In genomic region chr11:78061088-78061920, GRCh38 we compare ENCODE assay signal across 14 cellular contexts. TPM values are rescaled to one million over a fixed set of nuclear protein-coding genes. Genes with fewer than 3 reads are reported as not detected.
DNase-seq lines count a peak whose midpoint lies in the region; ATAC-seq and TF ChIP-seq lines count a peak whose summit lies in the region.
"Had no signal": no experiment of that assay in that cellular context is flagged by ENCODE, and none has a peak within 500 bp of the region (broad histone marks: within the 10 kb centered on the region; RNA-seq: fewer than 3 reads in every experiment).

No MANE protein-coding gene starts in this region.

- no peaks in the 10 kb centered on the region for H4K20me1 ChIP-seq in mammary epithelial cell (ENCODE audit: insufficient read depth, low read length)

- H3K36me3 ChIP-seq in mammary epithelial cell (ENCODE audit: insufficient read depth, low read length) = no peaks in the 10 kb centered on the region
- H3K36me3 ChIP-seq in upper lobe of right lung = no peaks in the 10 kb centered on the region

- BruUV-seq in mammary epithelial cell (replicated peaks; lab: Mats Ljungman, UMichigan) = no TSS peak

- H3K27ac ChIP-seq in mammary epithelial cell (ENCODE audit: insufficient read depth, low read depth, low read length) (no peak overlapping the region), upper lobe of right lung (no peak overlapping the region)

- DNase-seq in SHP77 (lab: John Stamatoyannopoulos, UW) = peak; percentile 18 to 62
- no peak for DNase-seq in SHP77 treated with DMSO at 0.1 percent for 48 hours (lab: John Stamatoyannopoulos, UW)
- DNase-seq in mammary epithelial cell = no peak
- no peak for DNase-seq in mesothelial cell of epicardium (ENCODE audit: low spot score in 2 of 2, unreplicated experiment in 2 of 2)
- no peak for DNase-seq in upper lobe of right lung
- DNase-seq in RKO (ENCODE audit: low spot score) = no peak
- no peak for DNase-seq in T-helper 1 cell
- DNase-seq in kidney glomerular epithelial cell (lab: John Stamatoyannopoulos, UW) = no peak
- DNase-seq: activated T-cell treated with anti-CD3 and anti-CD28 coated beads, Interleukin-2, amount 50 U/mL, for 48 hours; effector CD4-positive, alpha-beta T cell; foreskin fibroblast; NCI-H187; NK-92 treated with Interleukin-12 subunit alpha and Interleukin-12 subunit beta, amount 100 ng/mL, for 24 hours had no signal

- peak; percentile 55 for ATAC-seq in upper lobe of right lung

- H3K4me1 ChIP-seq in mammary epithelial cell (ENCODE audit: insufficient read depth, low read length) (no peaks in the 10 kb centered on the region), upper lobe of right lung (peaks cover 13% of the 10 kb centered on the region)

- H3K27me3 Mint-ChIP-seq in mesothelial cell of epicardium (ENCODE audit: low read depth) = no peaks in the 10 kb centered on the region

- no peak overlapping the region for H3K4me3 ChIP-seq in mammary epithelial cell (replicated peaks in 1 of 3; ENCODE audit: insufficient read depth in 1 of 3, low read depth in 2 of 3, low read length in 3 of 3)
- H3K4me3 ChIP-seq in upper lobe of right lung = no peak overlapping the region

- H3K9me3 ChIP-seq in mammary epithelial cell (replicated peaks; ENCODE audit: insufficient read depth, low read length) = no peaks in the 10 kb centered on the region
- no peaks in the 10 kb centered on the region for H3K9me3 ChIP-seq in upper lobe of right lung

- H3K27ac Mint-ChIP-seq in mesothelial cell of epicardium = peak overlapping the region; percentile 85

- WGBS in mammary epithelial cell (ENCODE audit: low coverage, missing lambda C conversion rate) = 50% methylated on average over 4 of the region's 4 CpGs

- H3K36me3 Mint-ChIP-seq in mesothelial cell of epicardium = no peaks in the 10 kb centered on the region

- H3K79me2 ChIP-seq in mammary epithelial cell (ENCODE audit: insufficient read depth, low read length) = no peaks in the 10 kb centered on the region

- no peaks in the 10 kb centered on the region for H3K9me3 Mint-ChIP-seq in mesothelial cell of epicardium

- H2AFZ ChIP-seq in mammary epithelial cell (ENCODE audit: low read depth, low read length) = peak overlapping the region; percentile 64

- H3K4me1 Mint-ChIP-seq in mesothelial cell of epicardium = peaks cover 6% of the 10 kb centered on the region

- H3K27me3 ChIP-seq in mammary epithelial cell (ENCODE audit: insufficient read depth, low read length) = no peaks in the 10 kb centered on the region
- no peaks in the 10 kb centered on the region for H3K27me3 ChIP-seq in upper lobe of right lung

- H3K4me3 Mint-ChIP-seq in mesothelial cell of epicardium = no peak overlapping the region

- intact Hi-C loops in mammary epithelial cell (cut with micrococcal nuclease) (no loop called here), upper lobe of right lung (cut with DNase I) (no loop called here)

- H3K9ac ChIP-seq in mammary epithelial cell (ENCODE audit: insufficient read depth, low read length) = no peak overlapping the region

- CTCF ChIA-PET in mammary epithelial cell (lab: Charles Lee; ENCODE audit: low non-redundant PET) = no interaction called here

- H3K4me2 ChIP-seq in mammary epithelial cell (ENCODE audit: insufficient read depth, low read depth, low read length) = no peak overlapping the region

- in situ Hi-C loops in mammary epithelial cell (cut with MboI; ENCODE audit: low sequenced_read_pairs in 2 of 2) = no loop called here

- TF ChIP-seq CTCF in mammary epithelial cell (conservative IDR thresholded peaks at IDR 0.05 in 1 of 2, IDR thresholded peaks at IDR 0.05 in 1 of 2; ENCODE audit: extremely low read depth in 1 of 2, insufficient read depth in 1 of 2, low read depth in 1 of 2, low read length in 2 of 2) = no peak
- no peak for TF ChIP-seq CTCF in mesothelial cell of epicardium (IDR thresholded peaks at IDR 0.05; ENCODE audit: unreplicated experiment)
- no peak for TF ChIP-seq CTCF in upper lobe of right lung (IDR thresholded peaks at IDR 0.05)

- dilution Hi-C loops in mammary epithelial cell (cut with HindIII; ENCODE audit: low sequenced_read_pairs) = loop anchor here (10.0 kb wide), 1 partner anchor 277 kb away; no protein-coding TSS in a partner anchor

RNA-seq across cellular contexts. Expression of gene THRSP, which starts 2.4 kb away (rescaled TPM):
- total RNA-seq in mammary epithelial cell = not detected
- not detected for polyA plus RNA-seq in mammary epithelial cell
- polyA minus RNA-seq in mammary epithelial cell = not detected
- 0.31 to 0.38 TPM (median 0.32 TPM) in 3 replicates for total RNA-seq in mesothelial cell of epicardium
- total RNA-seq in upper lobe of right lung = not detected
- total RNA-seq: A673 had no signal

RNA-seq across cellular contexts. Expression of gene NDUFC2, which starts 18.4 kb away (rescaled TPM):
- total RNA-seq in mammary epithelial cell (100 to 1,000 TPM; 108 to 209 TPM), mesothelial cell of epicardium (169 to 171 TPM (median 169 TPM) in 3 replicates), upper lobe of right lung (140 TPM)
- 165 TPM for polyA plus RNA-seq in mammary epithelial cell
- 11.5 TPM for polyA minus RNA-seq in mammary epithelial cell

RNA-seq across cellular contexts. Expression of gene KCTD14, which starts 38.2 kb away (rescaled TPM):
- total RNA-seq in mammary epithelial cell (10 to 100 TPM in 1 of 2 donors, 1 to 10 TPM in 1; 7.2 to 11.1 TPM), mesothelial cell of epicardium (5.4 to 6.4 TPM (median 5.4 TPM) in 3 replicates), upper lobe of right lung (13.6 TPM)
- 23.2 TPM for polyA plus RNA-seq in mammary epithelial cell
- 18.1 TPM for polyA minus RNA-seq in mammary epithelial cell

Comparison
In these comparisons a context has a peak if more than half of its experiments do, and no peak if none do; other contexts are left out.
1. DNase-seq: peak in SHP77 (2 of 2); none in SHP77 treated with DMSO at 0.1 percent for 48 hours (single experiment), mammary epithelial cell (single experiment), mesothelial cell of epicardium (0 of 2), upper lobe of right lung (single experiment), RKO (single experiment), T-helper 1 cell (0 of 5) and kidney glomerular epithelial cell (single experiment).